In genomic region chr15:81296673-81297072, GRCh38 we compare ENCODE assay signal across 8 cellular contexts. TPM values are rescaled to one million over a fixed set of nuclear protein-coding genes. Genes with fewer than 3 reads are reported as not detected.
A peak's percentile ranks its signal among the peaks of the same experiment; 100 is the strongest.
DNase-seq lines count a peak whose midpoint lies in the region; ATAC-seq and TF ChIP-seq lines count a peak whose summit lies in the region.

No MANE protein-coding gene starts in this region.

- H3K27ac Mint-ChIP-seq in HFFc6, result no peak overlapping the region

- intact Hi-C loops in Right ventricle myocardium superior (cut with DNase I), result no loop called here

- peak overlapping the region; percentile 80 for H3K4me3 ChIP-seq in Loucy (ENCODE audit: low read length, poor library complexity, severe bottlenecking)

- H3K9me2 ChIP-seq in Loucy (replicated peaks; ENCODE audit: low read depth, low read length), result no peaks in the 10 kb centered on the region

- H3K79me2 ChIP-seq in Loucy (ENCODE audit: insufficient read depth, low read length), result peaks cover 68% of the 10 kb centered on the region

- H2AFZ ChIP-seq in Loucy (ENCODE audit: low read length), result no peak overlapping the region

- DNase-seq in GF-D8 (lab: John Stamatoyannopoulos, UW) (peak; percentile 91), Right ventricle myocardium superior (peak; percentile 71), HFFc6 (no peak), HuH-7.5 (ENCODE audit: low spot score) (no peak)
- DNase-seq in activated CD8-positive, alpha-beta memory T cell treated with anti-CD3 and anti-CD28 coated beads for 4 hours (ENCODE audit: low read depth in 2 of 2), result peak; percentile 34 to 51
- DNase-seq in stimulated activated CD4-positive, alpha-beta T cell treated with anti-CD3 and anti-CD28 coated beads, TNF-alpha, amount 100 ng/mL, for 48 hours (ENCODE audit: low read depth in 3 of 3), result peak; percentile 44 to 60 (median 58)

- H3K4me1 ChIP-seq in Loucy (ENCODE audit: insufficient read depth, low read length, poor library complexity, severe bottlenecking), result peaks cover 88% of the 10 kb centered on the region

- H3K27me3 Mint-ChIP-seq in HFFc6 (ENCODE audit: insufficient read depth), result peaks cover 20% of the 10 kb centered on the region

- TF ChIP-seq CTCF in Loucy (conservative IDR thresholded peaks at IDR 0.05; ENCODE audit: low read length), result no peak; the same call in 1 of the 2 replicates
- TF ChIP-seq CTCF in HFFc6 (IDR thresholded peaks at IDR 0.05), result no peak

- peaks cover 12% of the 10 kb centered on the region for H3K4me1 Mint-ChIP-seq in HFFc6 (ENCODE audit: low read depth)

- H3K36me3 Mint-ChIP-seq in HFFc6 (ENCODE audit: low read depth), result no peaks in the 10 kb centered on the region

- no peak overlapping the region for H3K4me3 Mint-ChIP-seq in HFFc6

- H3K9me3 ChIP-seq in Loucy (ENCODE audit: insufficient read depth, low read depth, low read length), result no peaks in the 10 kb centered on the region

- H3K9me3 Mint-ChIP-seq in HFFc6, result no peaks in the 10 kb centered on the region

- peak overlapping the region; percentile 84 for H3K9ac ChIP-seq in Loucy (ENCODE audit: low read depth, low read length, poor library complexity, severe bottlenecking)

- peaks cover 6% of the 10 kb centered on the region; the same call in 1 of the 2 replicates for H3K36me3 ChIP-seq in Loucy (ENCODE audit: insufficient read depth, low read length)

- peaks cover 24% of the 10 kb centered on the region for H4K20me1 ChIP-seq in Loucy (ENCODE audit: insufficient read depth, low read length, poor library complexity, severe bottlenecking)

- peaks cover 14% of the 10 kb centered on the region for H3F3A ChIP-seq in Loucy (ENCODE audit: low read depth)

- H3K27me3 ChIP-seq in Loucy (ENCODE audit: insufficient read depth, low read length, poor library complexity, severe bottlenecking), result no peaks in the 10 kb centered on the region

- peak overlapping the region; percentile 92 for H3K4me2 ChIP-seq in Loucy (ENCODE audit: low read depth, low read length, poor library complexity, severe bottlenecking)

- peak; percentile 40 for ATAC-seq in GM21529 (IDR thresholded peaks at IDR 0.05; ENCODE audit: unreplicated experiment)
- ATAC-seq in Right ventricle myocardium superior (ENCODE audit: poor library complexity), result peak; percentile 74

RNA-seq across cellular contexts. Expression of gene STARD5, which starts 27.3 kb away (rescaled TPM):
- total RNA-seq in Right ventricle myocardium superior, result 2.3 TPM
- 1 to 10 TPM; 2.7 to 4.0 (median 3.6) TPM for total RNA-seq in HFFc6 (2021; fragmentation: NEBNext Ultra II Directional; extraction: Animal tissue kit (Norgen Biotek cat#: 25700))

Comparison
In these comparisons a context has a peak if more than half of its experiments do, and no peak if none do; other contexts are left out.
1. DNase-seq: peak in GF-D8 (single experiment), activated CD8-positive, alpha-beta memory T cell treated with anti-CD3 and anti-CD28 coated beads for 4 hours (2 of 2), Right ventricle myocardium superior (single experiment) and stimulated activated CD4-positive, alpha-beta T cell treated with anti-CD3 and anti-CD28 coated beads, TNF-alpha, amount 100 ng/mL, for 48 hours (3 of 3); none in HFFc6 (single experiment) and HuH-7.5 (single experiment).